In genomic region chr5:56003179-56003578, GRCh38 we compare ENCODE assay signal across 12 cellular contexts. TPM values are rescaled to one million over a fixed set of nuclear protein-coding genes. Genes with fewer than 3 reads are reported as not detected.
DNase-seq lines count a peak whose midpoint lies in the region; ATAC-seq and TF ChIP-seq lines count a peak whose summit lies in the region.
"Had no signal": no experiment of that assay in that cellular context is flagged by ENCODE, and none has a peak within 500 bp of the region (broad histone marks: within the 10 kb centered on the region; RNA-seq: fewer than 3 reads in every experiment).

No MANE protein-coding gene starts in this region.

- POLR2A ChIA-PET in CD8-positive, alpha-beta memory T cell (lab: Charles Lee) = no interaction called here

- no peak overlapping the region for H3K4me3 ChIP-seq in subcutaneous abdominal adipose tissue (ENCODE audit: low read depth in 1 of 5, low read length in 5 of 5)
- no peak overlapping the region for H3K4me3 ChIP-seq in CD8-positive, alpha-beta memory T cell (ENCODE audit: low read length)

- no peak overlapping the region for H3K4me3 Mint-ChIP-seq in HFFc6
- no peak overlapping the region for H3K4me3 Mint-ChIP-seq in CD8-positive, alpha-beta memory T cell

- no peaks in the 10 kb centered on the region for H3K27me3 ChIP-seq in subcutaneous abdominal adipose tissue (ENCODE audit: control insufficient read depth in 5 of 5, insufficient read depth in 4 of 5, low read length in 5 of 5)
- no peaks in the 10 kb centered on the region for H3K27me3 ChIP-seq in CD8-positive, alpha-beta memory T cell (ENCODE audit: insufficient read depth, low read length, poor library complexity, severe bottlenecking)

- no peak overlapping the region for H3K9ac ChIP-seq in subcutaneous abdominal adipose tissue (ENCODE audit: low read length in 5 of 5)

- peaks cover 13% of the 10 kb centered on the region for H3K9me3 Mint-ChIP-seq in HFFc6
- H3K9me3 Mint-ChIP-seq in CD8-positive, alpha-beta memory T cell = peaks cover 0 to 6% (median 0%) of the 10 kb centered on the region in 5 donors

- CTCF ChIA-PET in CD8-positive, alpha-beta memory T cell (lab: Charles Lee) = interaction anchor here (1.2 to 1.4 kb wide), 2 partner anchors 17 to 67 kb away, joined by 3 to 4 read pairs; no protein-coding TSS in a partner anchor

- H3K36me3 ChIP-seq in subcutaneous abdominal adipose tissue (ENCODE audit: control insufficient read depth in 5 of 5, insufficient read depth in 5 of 5, low read length in 5 of 5) = no peaks in the 10 kb centered on the region
- H3K36me3 ChIP-seq in CD8-positive, alpha-beta memory T cell (ENCODE audit: insufficient read depth, low read length) = no peaks in the 10 kb centered on the region

- DNase-seq in HFFc6 = peak; percentile 51
- DNase-seq in amniotic epithelial cell (ENCODE audit: low read depth) = peak; percentile 86
- DNase-seq in iris pigment epithelial cell (ENCODE audit: low read depth) = peak; percentile 75
- no peak for DNase-seq in CD8-positive, alpha-beta memory T cell
- no peak for DNase-seq in activated CD8-positive, alpha-beta memory T cell treated with anti-CD3 and anti-CD28 coated beads, Interleukin-2, amount 50 U/mL, for 4 hours
- DNase-seq: activated CD8-positive, alpha-beta memory T cell treated with anti-CD3 and anti-CD28 coated beads for 24 hours; NCI-H510A treated with DMSO at 0.1 percent for 48 hours; occipital lobe; SW 1271 had no signal

- ATAC-seq in HG02678 (IDR thresholded peaks at IDR 0.05; ENCODE audit: unreplicated experiment) = no peak
- no peak for ATAC-seq in GM21825 (IDR thresholded peaks at IDR 0.05; ENCODE audit: unreplicated experiment)

- peaks cover 0 to 9% (median 0%) of the 10 kb centered on the region in 5 donors for H3K4me1 ChIP-seq in subcutaneous abdominal adipose tissue (ENCODE audit: control insufficient read depth in 5 of 5, insufficient read depth in 5 of 5, low read length in 5 of 5)
- H3K4me1 ChIP-seq in CD8-positive, alpha-beta memory T cell (ENCODE audit: insufficient read depth, low read length) = peaks cover 6% of the 10 kb centered on the region

- peak overlapping the region; percentile 53 for H3K27ac Mint-ChIP-seq in HFFc6
- no peak overlapping the region for H3K27ac Mint-ChIP-seq in CD8-positive, alpha-beta memory T cell

- H3K4me1 Mint-ChIP-seq in HFFc6 (ENCODE audit: low read depth) = peaks cover 35% of the 10 kb centered on the region
- H3K4me1 Mint-ChIP-seq in CD8-positive, alpha-beta memory T cell = peaks cover 6 to 12% (median 9%) of the 10 kb centered on the region in 3 donors

- no peaks in the 10 kb centered on the region; the same call in none of the 2 replicates for H3K27me3 Mint-ChIP-seq in HFFc6 (ENCODE audit: insufficient read depth)
- peaks cover 0 to 3% of the 10 kb centered on the region in 2 donors for H3K27me3 Mint-ChIP-seq in CD8-positive, alpha-beta memory T cell

- peaks cover 0 to 4% (median 0%) of the 10 kb centered on the region in 5 donors for H3K9me3 ChIP-seq in subcutaneous abdominal adipose tissue (ENCODE audit: control insufficient read depth in 5 of 5, low read length in 5 of 5)
- H3K9me3 ChIP-seq in CD8-positive, alpha-beta memory T cell (ENCODE audit: low read length) = no peaks in the 10 kb centered on the region

- TF ChIP-seq CTCF in HFFc6 (IDR thresholded peaks at IDR 0.05) = no peak

- peak overlapping the region; percentile 54 for H3K27ac ChIP-seq in subcutaneous abdominal adipose tissue (ENCODE audit: low read depth, low read length)
- H3K27ac ChIP-seq in CD8-positive, alpha-beta memory T cell (ENCODE audit: low read depth, low read length) = no peak overlapping the region

- H3K36me3 Mint-ChIP-seq in HFFc6 (ENCODE audit: low read depth) = peaks cover 11% of the 10 kb centered on the region
- peaks cover 0 to 2% (median 0%) of the 10 kb centered on the region in 3 donors for H3K36me3 Mint-ChIP-seq in CD8-positive, alpha-beta memory T cell

RNA-seq across cellular contexts. Expression of gene IL6ST, which starts 8.4 kb away (rescaled TPM):
- total RNA-seq in HFFc6 (2021; fragmentation: NEBNext Ultra II Directional; extraction: Animal tissue kit (Norgen Biotek cat#: 25700)) = 100 to 1,000 TPM; 187 to 265 (median 216) TPM
- total RNA-seq in CD8-positive, alpha-beta memory T cell = 10 to 100 TPM; 52.2 to 60.0 TPM
- 18.1 TPM for polyA plus RNA-seq in CD8-positive, alpha-beta memory T cell

Comparison
In these comparisons a context has a peak if more than half of its experiments do, and no peak if none do; other contexts are left out.
1. DNase-seq: peak in HFFc6 (single experiment), amniotic epithelial cell (single experiment) and iris pigment epithelial cell (single experiment); none in CD8-positive, alpha-beta memory T cell (0 of 5) and activated CD8-positive, alpha-beta memory T cell treated with anti-CD3 and anti-CD28 coated beads, Interleukin-2, amount 50 U/mL, for 4 hours (single experiment).